Comparison of ENCODE assay signal across 1 cellular context in the genomic region with DNA sequence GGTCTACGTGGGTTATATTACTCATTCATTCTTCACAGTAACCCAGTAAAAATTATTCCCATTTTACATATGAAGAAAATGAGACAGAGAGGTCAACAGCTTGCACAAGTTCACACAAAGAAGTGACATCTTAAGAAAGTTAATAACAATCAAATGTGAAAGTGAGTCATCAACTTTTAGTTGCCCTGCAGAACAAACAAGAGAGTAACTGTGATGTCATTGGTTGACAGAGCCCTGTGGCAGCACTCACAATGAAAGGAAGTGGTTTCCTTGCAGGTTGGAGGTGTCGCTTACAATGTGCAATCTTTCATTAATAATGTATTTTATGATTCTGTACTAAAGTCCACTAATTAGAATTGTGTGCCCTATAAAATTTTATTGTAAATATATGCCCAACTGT.
TF ChIP-seq lines count a peak whose summit lies in the region.

No MANE protein-coding gene starts in this region.

TF ChIP-seq in WTC11, 78 proteins besides CTCF, POLR2A, EP300 and RAD21 (continued from another document):
- TF ChIP-seq, protein P1, sequence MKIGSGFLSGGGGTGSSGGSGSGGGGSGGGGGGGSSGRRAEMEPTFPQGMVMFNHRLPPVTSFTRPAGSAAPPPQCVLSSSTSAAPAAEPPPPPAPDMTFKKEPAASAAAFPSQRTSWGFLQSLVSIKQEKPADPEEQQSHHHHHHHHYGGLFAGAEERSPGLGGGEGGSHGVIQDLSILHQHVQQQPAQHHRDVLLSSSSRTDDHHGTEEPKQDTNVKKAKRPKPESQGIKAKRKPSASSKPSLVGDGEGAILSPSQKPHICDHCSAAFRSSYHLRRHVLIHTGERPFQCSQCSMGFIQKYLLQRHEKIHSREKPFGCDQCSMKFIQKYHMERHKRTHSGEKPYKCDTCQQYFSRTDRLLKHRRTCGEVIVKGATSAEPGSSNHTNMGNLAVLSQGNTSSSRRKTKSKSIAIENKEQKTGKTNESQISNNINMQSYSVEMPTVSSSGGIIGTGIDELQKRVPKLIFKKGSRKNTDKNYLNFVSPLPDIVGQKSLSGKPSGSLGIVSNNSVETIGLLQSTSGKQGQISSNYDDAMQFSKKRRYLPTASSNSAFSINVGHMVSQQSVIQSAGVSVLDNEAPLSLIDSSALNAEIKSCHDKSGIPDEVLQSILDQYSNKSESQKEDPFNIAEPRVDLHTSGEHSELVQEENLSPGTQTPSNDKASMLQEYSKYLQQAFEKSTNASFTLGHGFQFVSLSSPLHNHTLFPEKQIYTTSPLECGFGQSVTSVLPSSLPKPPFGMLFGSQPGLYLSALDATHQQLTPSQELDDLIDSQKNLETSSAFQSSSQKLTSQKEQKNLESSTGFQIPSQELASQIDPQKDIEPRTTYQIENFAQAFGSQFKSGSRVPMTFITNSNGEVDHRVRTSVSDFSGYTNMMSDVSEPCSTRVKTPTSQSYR (CRISPR knock-in tag; IDR thresholded peaks at IDR 0.05), result no peak
- TF ChIP-seq, protein P2, sequence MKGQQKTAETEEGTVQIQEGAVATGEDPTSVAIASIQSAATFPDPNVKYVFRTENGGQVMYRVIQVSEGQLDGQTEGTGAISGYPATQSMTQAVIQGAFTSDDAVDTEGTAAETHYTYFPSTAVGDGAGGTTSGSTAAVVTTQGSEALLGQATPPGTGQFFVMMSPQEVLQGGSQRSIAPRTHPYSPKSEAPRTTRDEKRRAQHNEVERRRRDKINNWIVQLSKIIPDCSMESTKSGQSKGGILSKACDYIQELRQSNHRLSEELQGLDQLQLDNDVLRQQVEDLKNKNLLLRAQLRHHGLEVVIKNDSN (CRISPR knock-in tag; IDR thresholded peaks at IDR 0.05), result no peak
- TF ChIP-seq ZNF263 (CRISPR knock-in tag; IDR thresholded peaks at IDR 0.05; ENCODE audit: low read depth) (no peak), IRF2 (CRISPR knock-in tag; IDR thresholded peaks at IDR 0.05; ENCODE audit: borderline replicate concordance, low read depth) (no peak)
- TF ChIP-seq, protein P3, sequence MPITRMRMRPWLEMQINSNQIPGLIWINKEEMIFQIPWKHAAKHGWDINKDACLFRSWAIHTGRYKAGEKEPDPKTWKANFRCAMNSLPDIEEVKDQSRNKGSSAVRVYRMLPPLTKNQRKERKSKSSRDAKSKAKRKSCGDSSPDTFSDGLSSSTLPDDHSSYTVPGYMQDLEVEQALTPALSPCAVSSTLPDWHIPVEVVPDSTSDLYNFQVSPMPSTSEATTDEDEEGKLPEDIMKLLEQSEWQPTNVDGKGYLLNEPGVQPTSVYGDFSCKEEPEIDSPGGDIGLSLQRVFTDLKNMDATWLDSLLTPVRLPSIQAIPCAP (CRISPR knock-in tag; IDR thresholded peaks at IDR 0.05), result no peak
- TF ChIP-seq, protein P4, sequence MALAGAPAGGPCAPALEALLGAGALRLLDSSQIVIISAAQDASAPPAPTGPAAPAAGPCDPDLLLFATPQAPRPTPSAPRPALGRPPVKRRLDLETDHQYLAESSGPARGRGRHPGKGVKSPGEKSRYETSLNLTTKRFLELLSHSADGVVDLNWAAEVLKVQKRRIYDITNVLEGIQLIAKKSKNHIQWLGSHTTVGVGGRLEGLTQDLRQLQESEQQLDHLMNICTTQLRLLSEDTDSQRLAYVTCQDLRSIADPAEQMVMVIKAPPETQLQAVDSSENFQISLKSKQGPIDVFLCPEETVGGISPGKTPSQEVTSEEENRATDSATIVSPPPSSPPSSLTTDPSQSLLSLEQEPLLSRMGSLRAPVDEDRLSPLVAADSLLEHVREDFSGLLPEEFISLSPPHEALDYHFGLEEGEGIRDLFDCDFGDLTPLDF (CRISPR knock-in tag; IDR thresholded peaks at IDR 0.05), result no peak
TF ChIP-seq in WTC11: peak in this region for 0.
